ENCODE assay signal across 1 cellular context in genomic region chr7:156217803-156218202, GRCh38.
TF ChIP-seq lines count a peak whose summit lies in the region.

No MANE protein-coding gene starts in this region.

TF ChIP-seq in HepG2, 621 proteins besides CTCF, POLR2A, EP300 and RAD21 (continued from another document):
- TF ChIP-seq E2F5 (CRISPR knock-in tag; conservative IDR thresholded peaks at IDR 0.05): no peak
- TF ChIP-seq MAFK (conservative IDR thresholded peaks at IDR 0.05 in 1 of 2, IDR thresholded peaks at IDR 0.05 in 1 of 2; ENCODE audit: low read length in 2 of 2): peak in 1 of 2 experiments; percentile 69; a peak in 2 of 4 replicates
